1 cellular context compared by ENCODE assay signal in genomic region chr21:28439246-28439645, GRCh38.
TF ChIP-seq lines count a peak whose summit lies in the region.

No MANE protein-coding gene starts in this region.

TF ChIP-seq in IMR-90, 13 proteins besides CTCF, POLR2A, EP300 and RAD21 (continued from another document):
- TF ChIP-seq ELK1 (IDR thresholded peaks at IDR 0.05; ENCODE audit: borderline replicate concordance, low read depth, low read length) (no peak), CHD1 (IDR thresholded peaks at IDR 0.05; ENCODE audit: low read depth, low read length) (no peak), MAZ (IDR thresholded peaks at IDR 0.05; ENCODE audit: borderline replicate concordance, low read depth, low read length) (no peak), NFE2L2 (IDR thresholded peaks at IDR 0.05; ENCODE audit: low read depth, low read length) (no peak)
TF ChIP-seq in IMR-90: peak in this region for 0.
